Comparison of ENCODE assay signal across 8 cellular contexts in genomic region chr14:55026793-55027560, GRCh38. TPM values are rescaled to one million over a fixed set of nuclear protein-coding genes. Genes with fewer than 3 reads are reported as not detected.
DNase-seq lines count a peak whose midpoint lies in the region; TF ChIP-seq lines count a peak whose summit lies in the region.

SOCS4 (plus strand) TSS chr14:55027236; CDS start chr14:55043042, 15,806 bp downstream.
WDHD1 (minus strand) TSS chr14:55027099; CDS start chr14:55026787, 312 bp downstream.

- TF ChIP-seq CTCF in GM06990 (IDR thresholded peaks at IDR 0.05; ENCODE audit: insufficient read depth, low read length, poor library complexity, severe bottlenecking) (peak; percentile 9), HFF-Myc (IDR thresholded peaks at IDR 0.05; ENCODE audit: low read depth, low read length, missing control alignments) (no peak)

- H3K9me3 ChIP-seq in SJSA1 (replicated peaks) (no peaks in the 10 kb centered on the region), neuron (ENCODE audit: low read length) (no peaks in the 10 kb centered on the region)

- peak within 1 kb of the TSS; percentile 76 for H3K27ac ChIP-seq in SJSA1

- H3K4me1 ChIP-seq in SJSA1 (replicated peaks) (peaks cover 28% of the 10 kb centered on the region), neuron (ENCODE audit: insufficient read depth, low read length) (peaks cover 32% of the 10 kb centered on the region)

- DNase-seq in GM06990 (ENCODE audit: extremely low read depth, insufficient read length) (peak; percentile 100), HFF-Myc (ENCODE audit: extremely low read depth, low read depth) (peak; percentile 77), MV-4-11 (lab: John Stamatoyannopoulos, UW) (peak; percentile 95), SJSA1 (ENCODE audit: low read depth in 1 of 2, low spot score in 2 of 2) (peak; percentile 95), foreskin melanocyte (peak; percentile 91), stromal cell of bone marrow (ENCODE audit: low read depth) (peak; percentile 85)
- DNase-seq in activated naive CD4-positive, alpha-beta T cell (lab: John Stamatoyannopoulos, UW): peak; percentile 85 to 96 (median 94)

- H3K36me3 ChIP-seq in GM06990 (ENCODE audit: control insufficient read depth, insufficient read depth, low read length) (no peaks in the 10 kb centered on the region; the same call in 1 of the 2 replicates), SJSA1 (peaks cover 28% of the 10 kb centered on the region), neuron (ENCODE audit: insufficient read depth, low read length) (peaks cover 21% of the 10 kb centered on the region)

- H2AFZ ChIP-seq in neuron (ENCODE audit: low read depth, low read length): peak within 1 kb of the TSS; percentile 88

- H3K4me3 ChIP-seq in GM06990 (replicated peaks; ENCODE audit: low read depth, low read length) (peak within 1 kb of the TSS; percentile 100), HFF-Myc (replicated peaks; ENCODE audit: low read depth, low read length) (peak within 1 kb of the TSS; percentile 73), SJSA1 (peak within 1 kb of the TSS; percentile 65), neuron (ENCODE audit: low read length) (peak within 1 kb of the TSS; percentile 81)

- H3K27me3 ChIP-seq in GM06990 (replicated peaks; ENCODE audit: control insufficient read depth, insufficient read depth, low read length) (no peaks in the 10 kb centered on the region), SJSA1 (replicated peaks) (no peaks in the 10 kb centered on the region), neuron (ENCODE audit: insufficient read depth, low read length) (no peaks in the 10 kb centered on the region)

RNA-seq across cellular contexts. Expression of gene SOCS4, which starts in this region (rescaled TPM):
- total RNA-seq in SJSA1 (2014; rRNA removed; shearing (Covaris generic)): 25.0 and 32.6 TPM in 2 replicates

RNA-seq across cellular contexts. Expression of gene WDHD1, which starts in this region (rescaled TPM):
- total RNA-seq in SJSA1 (2014; rRNA removed; shearing (Covaris generic)): 21.2 and 23.7 TPM in 2 replicates

Comparison
In these comparisons a context has a peak if more than half of its experiments do, and no peak if none do; other contexts are left out.
1. Peak in every context shown above with its lines: DNase-seq, H3K4me3 ChIP-seq and H3K27ac ChIP-seq.